ENCODE assay signal across 8 cellular contexts in genomic region chr4:118033148-118034060, GRCh38. TPM values are rescaled to one million over a fixed set of nuclear protein-coding genes. Genes with fewer than 3 reads are reported as not detected.
DNase-seq lines count a peak whose midpoint lies in the region; ATAC-seq and TF ChIP-seq lines count a peak whose summit lies in the region.

No MANE protein-coding gene starts in this region.

- H3K9me3 Mint-ChIP-seq in activated CD4-positive, alpha-beta memory T cell treated with anti-CD3 and anti-CD28 coated beads for 36 hours: no peaks in the 10 kb centered on the region

- no peaks in the 10 kb centered on the region for H3K36me3 ChIP-seq in mucosa of rectum (ENCODE audit: control insufficient read depth in 2 of 2, insufficient read depth in 2 of 2, low read length in 2 of 2)
- no peaks in the 10 kb centered on the region for H3K36me3 ChIP-seq in aorta (ENCODE audit: control insufficient read depth in 1 of 2, insufficient read depth in 2 of 2, low read length in 1 of 2)

- intact Hi-C loops in aorta (cut with DNase I): no loop called here
- intact Hi-C loops in activated CD4-positive, alpha-beta memory T cell treated with anti-CD3 and anti-CD28 coated beads for 36 hours (cut with micrococcal nuclease): no loop called here

- H3K27me3 Mint-ChIP-seq in activated CD4-positive, alpha-beta memory T cell treated with anti-CD3 and anti-CD28 coated beads for 36 hours: peaks cover 26% of the 10 kb centered on the region

- CTCF ChIA-PET in activated CD4-positive, alpha-beta memory T cell treated with anti-CD3 and anti-CD28 coated beads for 36 hours (lab: Charles Lee): no interaction called here

- no peak overlapping the region for H3K4me3 Mint-ChIP-seq in activated CD4-positive, alpha-beta memory T cell treated with anti-CD3 and anti-CD28 coated beads for 36 hours

- H3K27ac ChIP-seq in mucosa of rectum (ENCODE audit: low read depth in 2 of 2, low read length in 2 of 2): no peak overlapping the region
- H3K27ac ChIP-seq in aorta (ENCODE audit: low read depth in 1 of 2, low read length in 2 of 2): no peak overlapping the region

- H3K4me1 ChIP-seq in mucosa of rectum (ENCODE audit: control insufficient read depth in 2 of 2, insufficient read depth in 2 of 2, low read length in 2 of 2) (peaks cover 0 to 6% of the 10 kb centered on the region in 2 donors), aorta (ENCODE audit: control insufficient read depth in 1 of 2, insufficient read depth in 2 of 2, low read length in 2 of 2) (no peaks in the 10 kb centered on the region)

- H3K27me3 ChIP-seq in mucosa of rectum (ENCODE audit: control insufficient read depth in 2 of 2, insufficient read depth in 2 of 2, low read length in 2 of 2) (peaks cover 0 to 6% of the 10 kb centered on the region in 2 donors), aorta (ENCODE audit: control insufficient read depth in 1 of 2, insufficient read depth in 2 of 2, low read length in 1 of 2) (no peaks in the 10 kb centered on the region)

- H3K27ac Mint-ChIP-seq in activated CD4-positive, alpha-beta memory T cell treated with anti-CD3 and anti-CD28 coated beads for 36 hours: no peak overlapping the region

- WGBS in aorta, 2 donors: 0 to 1% methylated on average over 62 to 100 of the region's 100 CpGs

- ATAC-seq in SK-N-SH treated with all-trans-retinoic acid at 6 μM for 48 hours (peak; percentile 78), esophagus mucosa (peak; percentile 75), aorta (ENCODE audit: low FRiP score) (peak; percentile 57)

- DNase-seq in COR-L47 (lab: John Stamatoyannopoulos, UW) (peak; percentile 73), HK-2 (ENCODE audit: unreplicated experiment) (peak; percentile 75), aorta (peak; percentile 46 to 77), cortex of kidney (lab: John Stamatoyannopoulos, UW) (no peak)
- no peak for DNase-seq in activated CD4-positive, alpha-beta memory T cell treated with anti-CD3 and anti-CD28 coated beads for 36 hours

- H3K9me3 ChIP-seq in mucosa of rectum (ENCODE audit: control insufficient read depth in 2 of 2, low read length in 2 of 2) (no peaks in the 10 kb centered on the region), aorta (ENCODE audit: control insufficient read depth, low read length) (no peaks in the 10 kb centered on the region)

- peak overlapping the region in 1 of 2 donors; percentile 48 for H3K9ac ChIP-seq in mucosa of rectum (ENCODE audit: low read depth in 1 of 2, low read length in 2 of 2)

- H3K36me3 Mint-ChIP-seq in activated CD4-positive, alpha-beta memory T cell treated with anti-CD3 and anti-CD28 coated beads for 36 hours: no peaks in the 10 kb centered on the region

- POLR2A ChIA-PET in activated CD4-positive, alpha-beta memory T cell treated with anti-CD3 and anti-CD28 coated beads for 36 hours (lab: Charles Lee): no interaction called here

- H3K4me1 Mint-ChIP-seq in activated CD4-positive, alpha-beta memory T cell treated with anti-CD3 and anti-CD28 coated beads for 36 hours (ENCODE audit: low read depth): peaks cover 3% of the 10 kb centered on the region

- H3K4me3 ChIP-seq in mucosa of rectum (ENCODE audit: low read length in 2 of 2) (peak overlapping the region; percentile 52 to 61), aorta (ENCODE audit: low read length in 2 of 2) (peak overlapping the region; percentile 52 to 57)

TF ChIP-seq in SK-N-SH treated with all-trans-retinoic acid at 6 μM for 48 hours, 23 proteins besides CTCF, POLR2A, EP300 and RAD21:
- TF ChIP-seq ZNF8 (CRISPR knock-in tag; IDR thresholded peaks at IDR 0.05) (no peak), TSHZ2 (CRISPR knock-in tag; IDR thresholded peaks at IDR 0.05) (no peak), ZNF70 (CRISPR knock-in tag; IDR thresholded peaks at IDR 0.05) (no peak), TCF4 (CRISPR knock-in tag; IDR thresholded peaks at IDR 0.05; ENCODE audit: borderline replicate concordance) (no peak), CSDC2 (CRISPR knock-in tag; IDR thresholded peaks at IDR 0.05) (no peak), ISL1 (CRISPR knock-in tag; IDR thresholded peaks at IDR 0.05) (no peak), TOX (CRISPR knock-in tag; IDR thresholded peaks at IDR 0.05; ENCODE audit: borderline replicate concordance) (no peak), CREB5 (CRISPR knock-in tag; IDR thresholded peaks at IDR 0.05; ENCODE audit: low read depth) (no peak), ZC3H10 (CRISPR knock-in tag; IDR thresholded peaks at IDR 0.05) (no peak), POU6F1 (CRISPR knock-in tag; IDR thresholded peaks at IDR 0.05; ENCODE audit: borderline replicate concordance, low read depth) (no peak), ARNTL (CRISPR knock-in tag; IDR thresholded peaks at IDR 0.05; ENCODE audit: borderline replicate concordance, low read depth) (no peak), ZFP30 (CRISPR knock-in tag; IDR thresholded peaks at IDR 0.05) (no peak), PPARA (CRISPR knock-in tag; IDR thresholded peaks at IDR 0.05; ENCODE audit: borderline replicate concordance) (no peak), SNAI2 (CRISPR knock-in tag; IDR thresholded peaks at IDR 0.05) (no peak), GLIS3 (CRISPR knock-in tag; IDR thresholded peaks at IDR 0.05) (no peak), ESRRG (CRISPR knock-in tag; IDR thresholded peaks at IDR 0.05) (no peak), PATZ1 (CRISPR knock-in tag; IDR thresholded peaks at IDR 0.05; ENCODE audit: borderline replicate concordance) (no peak), BACH2 (CRISPR knock-in tag; IDR thresholded peaks at IDR 0.05; ENCODE audit: borderline replicate concordance) (no peak)

RNA-seq across cellular contexts. Expression of gene NDST3, which starts 0.9 kb away (rescaled TPM):
- not detected for total RNA-seq in esophagus mucosa
- not detected for total RNA-seq in aorta
- not detected for polyA plus RNA-seq in aorta
- not detected for total RNA-seq in activated CD4-positive, alpha-beta memory T cell treated with anti-CD3 and anti-CD28 coated beads for 36 hours

Comparison
In these comparisons a context has a peak if more than half of its experiments do, and no peak if none do; other contexts are left out.
1. DNase-seq: peak in COR-L47 (single experiment), HK-2 (single experiment) and aorta (2 of 2); none in cortex of kidney (single experiment) and activated CD4-positive, alpha-beta memory T cell treated with anti-CD3 and anti-CD28 coated beads for 36 hours (single experiment).
2. Peak in every context shown above with its lines, with median percentiles within 50 percentile points of each other: ATAC-seq.